1 cellular context compared by ENCODE assay signal in the genomic region with DNA sequence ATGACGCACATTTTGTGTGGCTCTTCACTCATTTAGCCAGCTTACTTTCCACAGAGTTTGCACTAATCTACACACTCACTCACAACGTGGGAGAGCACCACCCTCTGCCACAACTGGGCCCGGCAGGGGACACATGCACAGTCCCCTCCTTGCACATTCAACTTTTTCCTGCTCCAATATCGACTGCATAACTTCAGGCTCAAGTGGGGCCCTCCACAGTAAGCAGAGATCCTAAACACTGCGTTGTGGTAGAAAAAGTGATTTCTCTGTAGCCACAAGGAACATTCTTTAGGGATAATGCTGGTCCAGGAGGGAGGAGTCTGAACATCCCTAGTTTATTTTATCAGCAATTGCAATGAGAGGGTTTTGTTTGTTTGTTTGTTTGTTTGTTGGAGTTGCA.
A peak's percentile ranks its signal among the peaks of the same experiment; 100 is the strongest.
TF ChIP-seq lines count a peak whose summit lies in the region.

No MANE protein-coding gene starts in this region.

TF ChIP-seq in HEK293, 187 proteins besides CTCF, POLR2A, EP300 and RAD21:
- TF ChIP-seq ZIC2 (tag by site-specific recombination; IDR thresholded peaks at IDR 0.05) (0 out of 2 replicates have a peak, but pooled peaks have one; percentile 11), ZFP69B (tag by site-specific recombination; IDR thresholded peaks at IDR 0.05) (0 out of 2 replicates have a peak, but pooled peaks have one; percentile 12), SALL2 (tag by site-specific recombination; IDR thresholded peaks at IDR 0.05; ENCODE audit: borderline replicate concordance) (no peak), GLIS1 (tag by site-specific recombination; IDR thresholded peaks at IDR 0.05) (peak; percentile 17; the same call in 1 of the 2 replicates)
TF ChIP-seq in HEK293: peak in this region for 3.
